ENCODE assay signal across 23 cellular contexts in the genomic region with DNA sequence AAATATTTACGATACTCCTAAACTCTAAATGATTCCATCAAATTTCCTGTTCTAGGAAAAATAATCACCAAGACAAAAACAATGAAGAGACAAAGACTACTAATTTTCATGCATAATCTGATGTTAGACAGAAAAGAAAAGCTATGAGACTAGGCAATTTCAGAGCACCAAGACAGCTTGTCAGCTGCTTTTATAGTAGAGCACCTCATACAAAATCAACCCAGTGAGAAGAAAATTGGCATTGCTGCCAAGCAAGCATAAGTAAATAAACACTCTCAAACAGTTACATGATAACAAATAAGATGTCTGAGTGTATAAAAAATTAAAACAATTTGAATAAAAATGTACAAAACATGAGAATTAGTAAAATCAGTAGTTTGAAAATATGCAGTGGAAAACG.
"Had no signal": no experiment of that assay in that cellular context is flagged by ENCODE, and none has a peak within 500 bp of the region (broad histone marks: within the 10 kb centered on the region; RNA-seq: fewer than 3 reads in every experiment).

No MANE protein-coding gene starts in this region.

- H3K9me3 ChIP-seq: esophagus muscularis mucosa, mucosa of descending colon, prostate gland, right atrium auricular region, testis, tibial artery had no signal

- H3K27ac ChIP-seq: esophagus muscularis mucosa, foreskin keratinocyte, heart right ventricle, left lung, neural progenitor cell, prostate gland, right atrium auricular region, testis, tibial artery had no signal

- H3K4me3 ChIP-seq: esophagus muscularis mucosa, heart right ventricle, left lung, mucosa of descending colon, neural progenitor cell, prostate gland, right atrium auricular region, testis, tibial artery had no signal

- H3K4me2 ChIP-seq: neural progenitor cell had no signal

- H3K36me3 ChIP-seq: esophagus muscularis mucosa, heart right ventricle, left lung, neural progenitor cell, prostate gland, right atrium auricular region, tibial artery had no signal

- H2AFZ ChIP-seq: neural progenitor cell had no signal

- H3K27me3 ChIP-seq: esophagus muscularis mucosa, foreskin keratinocyte, heart right ventricle, left lung, neural progenitor cell, right atrium auricular region, testis, tibial artery had no signal

- H3K9ac ChIP-seq: neural progenitor cell had no signal

- DNase-seq: dermis blood vessel endothelial cell; effector memory CD4-positive, alpha-beta T cell; foreskin keratinocyte; glutamatergic neuron; heart right ventricle; hippocampal formation; left cardiac atrium; left lung; mesenchymal stem cell; mucosa of descending colon; naive B cell; stimulated activated CD4-positive, alpha-beta T cell treated with anti-CD3 and anti-CD28 coated beads, Interleukin-4, amount 100 ng/mL, for 4 hours; stimulated activated naive CD8-positive, alpha-beta T cell treated with anti-CD3 and anti-CD28 coated beads, Interleukin-15, Interleukin-2, amounts not matched to agents 100 U/mL and 50 U/mL, for 24 hours; substantia nigra; testis; tibial artery had no signal

- ATAC-seq: foreskin keratinocyte; heart right ventricle; left cardiac atrium; left lung; mucosa of descending colon; natural killer cell treated with Interleukin-12 subunit alpha and Interleukin-12 subunit beta and Interleukin-15 and Interleukin-18, amount 100 ng/mL, for 72 hours; sciatic nerve; stimulated activated memory B cell treated with anti-CD40 and anti-IgM and Interleukin-4, amounts not matched to agents 10 μg/mL and 1 μg/mL and 100 μg/mL, for 72 hours; stimulated activated naive CD8-positive, alpha-beta T cell treated with anti-CD3 and anti-CD28 coated beads, Interleukin-15, Interleukin-2, amounts not matched to agents 100 U/mL and 50 U/mL, for 24 hours had no signal
